In genomic region chr17:5042152-5043022, GRCh38 we compare ENCODE assay signal across 14 cellular contexts. TPM values are rescaled to one million over a fixed set of nuclear protein-coding genes. Genes with fewer than 3 reads are reported as not detected.
DNase-seq lines count a peak whose midpoint lies in the region; ATAC-seq and TF ChIP-seq lines count a peak whose summit lies in the region.
"Had no signal": no experiment of that assay in that cellular context is flagged by ENCODE, and none has a peak within 500 bp of the region (broad histone marks: within the 10 kb centered on the region; RNA-seq: fewer than 3 reads in every experiment).

No MANE protein-coding gene starts in this region.

- H3K27ac Mint-ChIP-seq in T-helper 2 cell treated with Interferon-gamma antibody and Interleukin-4, amounts not matched to agents 5 μg/mL and 100 μg/mL, for 36 hours: peak overlapping the region; percentile 89
- peak overlapping the region; percentile 82 to 94 (median 92) for H3K27ac Mint-ChIP-seq in naive thymus-derived CD8-positive, alpha-beta T cell

- H3F3A ChIP-seq in DOHH2 (ENCODE audit: control insufficient read depth, insufficient read depth): no peaks in the 10 kb centered on the region

- H3K4me2 ChIP-seq in DOHH2 (ENCODE audit: low read length): peak overlapping the region; percentile 14; the same call in 1 of the 2 replicates

- H3K36me3 ChIP-seq in DOHH2 (ENCODE audit: control insufficient read depth, low read length): no peaks in the 10 kb centered on the region
- H3K36me3 ChIP-seq: HAP-1, ovary had no signal

- H3K27ac ChIP-seq in DOHH2 (ENCODE audit: low read depth, low read length): no peak overlapping the region
- H3K27ac ChIP-seq: ovary had no signal

- H3K9me3 ChIP-seq in DOHH2 (ENCODE audit: control insufficient read depth, insufficient read depth, low read length): no peaks in the 10 kb centered on the region
- H3K9me3 ChIP-seq: HAP-1, ovary had no signal

- peaks cover 10% of the 10 kb centered on the region for H3K36me3 Mint-ChIP-seq in T-helper 2 cell treated with Interferon-gamma antibody and Interleukin-4, amounts not matched to agents 5 μg/mL and 100 μg/mL, for 36 hours (ENCODE audit: low read depth)
- no peaks in the 10 kb centered on the region for H3K36me3 Mint-ChIP-seq in naive thymus-derived CD8-positive, alpha-beta T cell

- H3K9me2 ChIP-seq in DOHH2 (replicated peaks; ENCODE audit: control insufficient read depth, low read length): no peaks in the 10 kb centered on the region

- H3K9me3 Mint-ChIP-seq in T-helper 2 cell treated with Interferon-gamma antibody and Interleukin-4, amounts not matched to agents 5 μg/mL and 100 μg/mL, for 36 hours: no peaks in the 10 kb centered on the region
- no peaks in the 10 kb centered on the region for H3K9me3 Mint-ChIP-seq in naive thymus-derived CD8-positive, alpha-beta T cell

- peak; percentile 57 to 62 for ATAC-seq in naive thymus-derived CD8-positive, alpha-beta T cell
- ATAC-seq in GM18861 (IDR thresholded peaks at IDR 0.05; ENCODE audit: unreplicated experiment): no peak
- ATAC-seq in HG03354 (IDR thresholded peaks at IDR 0.05; ENCODE audit: poor library complexity, severe bottlenecking, unreplicated experiment): no peak

- no peak overlapping the region for H3K4me3 ChIP-seq in DOHH2 (ENCODE audit: low read length)
- H3K4me3 ChIP-seq: HAP-1, ovary had no signal

- H3K27me3 ChIP-seq in DOHH2 (ENCODE audit: control insufficient read depth, low read length): no peaks in the 10 kb centered on the region
- H3K27me3 ChIP-seq: ovary had no signal

- no peaks in the 10 kb centered on the region for H3K79me2 ChIP-seq in DOHH2 (ENCODE audit: control insufficient read depth, low read length)

- no peaks in the 10 kb centered on the region for H3K27me3 Mint-ChIP-seq in T-helper 2 cell treated with Interferon-gamma antibody and Interleukin-4, amounts not matched to agents 5 μg/mL and 100 μg/mL, for 36 hours (ENCODE audit: low read depth)
- peaks cover 0 to 1% (median 0%) of the 10 kb centered on the region in 5 donors for H3K27me3 Mint-ChIP-seq in naive thymus-derived CD8-positive, alpha-beta T cell

- H3K4me1 Mint-ChIP-seq in T-helper 2 cell treated with Interferon-gamma antibody and Interleukin-4, amounts not matched to agents 5 μg/mL and 100 μg/mL, for 36 hours (ENCODE audit: low read depth): peaks cover 31% of the 10 kb centered on the region
- H3K4me1 Mint-ChIP-seq in naive thymus-derived CD8-positive, alpha-beta T cell: peaks cover 10 to 46% (median 36%) of the 10 kb centered on the region in 4 donors

- H3K4me1 ChIP-seq in DOHH2 (ENCODE audit: control insufficient read depth, low read length): peaks cover 8% of the 10 kb centered on the region
- H3K4me1 ChIP-seq: HAP-1 had no signal

- POLR2A ChIA-PET in naive thymus-derived CD8-positive, alpha-beta T cell (lab: Charles Lee): interaction anchor here (0.6 to 1.3 kb wide), 2 partner anchors 12 to 444 kb away, joined by 4 to 5 read pairs; partner anchors contain the start of genes DERL2 and MIS12

- H3K4me3 Mint-ChIP-seq in T-helper 2 cell treated with Interferon-gamma antibody and Interleukin-4, amounts not matched to agents 5 μg/mL and 100 μg/mL, for 36 hours: peak overlapping the region; percentile 83
- peak overlapping the region; percentile 72 to 89 (median 84) for H3K4me3 Mint-ChIP-seq in naive thymus-derived CD8-positive, alpha-beta T cell

- DNase-seq in T-helper 2 cell treated with Interferon-gamma antibody and Interleukin-4, amounts not matched to agents 5 μg/mL and 100 μg/mL, for 36 hours (ENCODE audit: low spot score): no peak
- peak; percentile 73 for DNase-seq in activated effector memory CD4-positive, alpha-beta T cell treated with anti-CD3 and anti-CD28 coated beads, Interleukin-2, amount 50 U/mL, for 16 hours
- DNase-seq in naive thymus-derived CD8-positive, alpha-beta T cell: peak in 3 of 10 donors; percentile 18 to 53 (median 21)
- DNase-seq in NCI-H2227 treated with DMSO at 0.1 percent for 48 hours (lab: John Stamatoyannopoulos, UW): no peak
- DNase-seq in anterior cingulate cortex (lab: John Stamatoyannopoulos, UW): no peak
- DNase-seq: caudate nucleus, mesenchymal stem cell, NCI-H187 treated with DMSO at 0.1 percent for 48 hours, ovary had no signal

- TF ChIP-seq CTCF in DOHH2 (IDR thresholded peaks at IDR 0.05; ENCODE audit: low read depth, low read length, poor library complexity, severe bottlenecking): no peak

- H4K20me1 ChIP-seq in DOHH2 (ENCODE audit: control insufficient read depth, insufficient read depth, low read depth, low read length): no peaks in the 10 kb centered on the region

RNA-seq across cellular contexts. Expression of gene SLC52A1, which starts 7.2 kb away (rescaled TPM):
- total RNA-seq in naive thymus-derived CD8-positive, alpha-beta T cell: under 1 TPM in 1 of 2 experiments, not detected in 1; 0.25 TPM
- polyA plus RNA-seq in naive thymus-derived CD8-positive, alpha-beta T cell: not detected
- total RNA-seq: OCI-LY7 had no signal
- polyA plus RNA-seq: ovary had no signal

RNA-seq across cellular contexts. Expression of gene ZFP3, which starts 35.9 kb away (rescaled TPM):
- total RNA-seq in naive thymus-derived CD8-positive, alpha-beta T cell: 10 to 100 TPM; 12.6 to 12.7 TPM
- 1 to 10 TPM in 2 of 3 donors, under 1 TPM in 1; 0.51 to 2.1 (median 1.6) TPM for polyA plus RNA-seq in naive thymus-derived CD8-positive, alpha-beta T cell

RNA-seq across cellular contexts. Expression of gene KIF1C, which starts 44.6 kb away (rescaled TPM):
- total RNA-seq in naive thymus-derived CD8-positive, alpha-beta T cell: 10 to 100 TPM; 20.8 to 21.1 TPM
- 1 to 10 TPM; 2.6 to 3.0 (median 3.0) TPM for polyA plus RNA-seq in naive thymus-derived CD8-positive, alpha-beta T cell

RNA-seq across cellular contexts. Expression of gene INCA1, which starts 45.1 kb away (rescaled TPM):
- total RNA-seq in naive thymus-derived CD8-positive, alpha-beta T cell: under 1 TPM in 1 of 2 experiments, not detected in 1; 0.26 TPM
- under 1 TPM in 1 of 3 donors, not detected in 2; 0.23 TPM for polyA plus RNA-seq in naive thymus-derived CD8-positive, alpha-beta T cell

RNA-seq across cellular contexts. Expression of gene CAMTA2, which starts 54.9 kb away (rescaled TPM):
- 10 to 100 TPM; 56.1 to 58.7 TPM for total RNA-seq in naive thymus-derived CD8-positive, alpha-beta T cell
- 10 to 100 TPM in 1 of 3 donors, 1 to 10 TPM in 2; 4.1 to 18.9 (median 6.3) TPM for polyA plus RNA-seq in naive thymus-derived CD8-positive, alpha-beta T cell

Comparison
In these comparisons a context has a peak if more than half of its experiments do, and no peak if none do; other contexts are left out.
1. ATAC-seq: peak in naive thymus-derived CD8-positive, alpha-beta T cell (2 of 2); none in GM18861 (single experiment) and HG03354 (single experiment).